In the genomic region with DNA sequence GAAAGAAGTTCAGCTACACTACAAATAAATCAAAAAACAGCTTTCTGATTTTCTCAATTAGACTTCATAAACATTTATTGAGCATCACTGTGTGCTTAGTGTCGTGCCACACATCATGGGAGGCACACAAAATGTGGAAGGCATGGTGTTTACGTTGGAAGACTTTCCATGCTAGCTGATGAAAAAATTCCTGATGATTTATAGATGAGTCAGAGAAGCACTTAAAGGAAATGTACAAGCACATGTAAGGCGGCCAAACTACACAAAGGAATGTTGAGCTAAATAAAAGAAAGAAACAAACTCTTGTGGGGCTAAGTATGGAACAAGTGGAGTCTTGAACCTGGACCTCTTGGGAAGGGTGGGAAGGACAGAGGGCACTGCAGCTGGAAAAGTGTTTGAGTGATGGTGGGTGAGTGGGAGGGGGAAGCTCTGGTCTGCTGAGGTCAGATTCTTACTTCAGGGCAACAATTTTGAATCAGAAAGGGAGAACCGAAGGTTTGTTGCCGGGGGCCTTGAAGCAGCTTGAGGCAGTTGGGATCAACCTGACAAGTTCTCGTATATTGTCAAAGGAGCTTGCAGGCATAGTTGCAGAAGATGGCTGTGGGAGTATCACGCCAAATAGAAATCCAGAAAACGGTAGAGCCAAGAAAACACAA, we compare ENCODE assay signal across 1 cellular context.
TF ChIP-seq lines count a peak whose summit lies in the region.

No MANE protein-coding gene starts in this region.

TF ChIP-seq in IMR-90, 13 proteins besides CTCF, POLR2A, EP300 and RAD21 (continued from another document):
- no peak for TF ChIP-seq ELK1 (IDR thresholded peaks at IDR 0.05; ENCODE audit: borderline replicate concordance, low read depth, low read length)
- TF ChIP-seq MAZ (IDR thresholded peaks at IDR 0.05; ENCODE audit: borderline replicate concordance, low read depth, low read length): no peak
